Comparison of ENCODE assay signal across 10 cellular contexts in genomic region chr6:25359191-25359861, GRCh38.
DNase-seq lines count a peak whose midpoint lies in the region; ATAC-seq, FAIRE-seq and TF ChIP-seq lines count a peak whose summit lies in the region.
"Had no signal": no experiment of that assay in that cellular context is flagged by ENCODE, and none has a peak within 500 bp of the region (broad histone marks: within the 10 kb centered on the region; RNA-seq: fewer than 3 reads in every experiment).

No MANE protein-coding gene starts in this region.

- DNase-seq in A673 (ENCODE audit: low spot score) (peak; percentile 34), H1 (ENCODE audit: low read depth in 1 of 2, low spot score in 2 of 2) (no peak), mucosa of gallbladder (ENCODE audit: low spot score) (peak; percentile 45)
- no peak for DNase-seq in activated naive CD8-positive, alpha-beta T cell treated with anti-CD3 and anti-CD28 coated beads for 36 hours
- DNase-seq in activated T-helper 1 cell treated with anti-CD3 and anti-CD28 coated beads, Interleukin-12 subunit alpha, Interleukin-12 subunit beta, Interleukin-2, Interleukin-4 antibody, amounts not matched to agents 30 ng/mL and 10 ng/mL and 1 ng/mL, durations not matched to agents 14 hours and 24 hours and 36 hours (ENCODE audit: low spot score) = no peak
- DNase-seq: DND-41, occipital lobe had no signal

- H3K4me1 ChIP-seq in A673 (ENCODE audit: insufficient read depth, low read length, poor library complexity, severe bottlenecking) (peaks cover 10% of the 10 kb centered on the region), H1 (replicated peaks in 1 of 4; ENCODE audit: control insufficient read depth in 3 of 4, insufficient read depth in 4 of 4, low read length in 3 of 4) (peaks cover 3 to 12% (median 9%) of the 10 kb centered on the region in 4 experiments; a peak in 4 of 7 replicates)

- no peak overlapping the region for H3K27ac Mint-ChIP-seq in activated naive CD8-positive, alpha-beta T cell treated with anti-CD3 and anti-CD28 coated beads for 36 hours
- no peak overlapping the region for H3K27ac Mint-ChIP-seq in activated T-helper 1 cell treated with anti-CD3 and anti-CD28 coated beads, Interleukin-12 subunit alpha, Interleukin-12 subunit beta, Interleukin-2, Interleukin-4 antibody, amounts not matched to agents 30 ng/mL and 10 ng/mL and 1 ng/mL, durations not matched to agents 14 hours and 24 hours and 36 hours

- no peaks in the 10 kb centered on the region for H3K9me3 Mint-ChIP-seq in activated naive CD8-positive, alpha-beta T cell treated with anti-CD3 and anti-CD28 coated beads for 36 hours
- H3K9me3 Mint-ChIP-seq in activated T-helper 1 cell treated with anti-CD3 and anti-CD28 coated beads, Interleukin-12 subunit alpha, Interleukin-12 subunit beta, Interleukin-2, Interleukin-4 antibody, amounts not matched to agents 30 ng/mL and 10 ng/mL and 1 ng/mL, durations not matched to agents 14 hours and 24 hours and 36 hours = no peaks in the 10 kb centered on the region

- H3K4me1 Mint-ChIP-seq in activated naive CD8-positive, alpha-beta T cell treated with anti-CD3 and anti-CD28 coated beads for 36 hours = peaks cover 24% of the 10 kb centered on the region
- H3K4me1 Mint-ChIP-seq in activated T-helper 1 cell treated with anti-CD3 and anti-CD28 coated beads, Interleukin-12 subunit alpha, Interleukin-12 subunit beta, Interleukin-2, Interleukin-4 antibody, amounts not matched to agents 30 ng/mL and 10 ng/mL and 1 ng/mL, durations not matched to agents 14 hours and 24 hours and 36 hours (ENCODE audit: low read depth) = no peaks in the 10 kb centered on the region

- H2AK5ac ChIP-seq in H1 (ENCODE audit: low read depth, low read length) = no peak overlapping the region

- no peaks in the 10 kb centered on the region for H3K27me3 Mint-ChIP-seq in activated naive CD8-positive, alpha-beta T cell treated with anti-CD3 and anti-CD28 coated beads for 36 hours
- peaks cover 2% of the 10 kb centered on the region for H3K27me3 Mint-ChIP-seq in activated T-helper 1 cell treated with anti-CD3 and anti-CD28 coated beads, Interleukin-12 subunit alpha, Interleukin-12 subunit beta, Interleukin-2, Interleukin-4 antibody, amounts not matched to agents 30 ng/mL and 10 ng/mL and 1 ng/mL, durations not matched to agents 14 hours and 24 hours and 36 hours (ENCODE audit: insufficient read depth)

- no peaks in the 10 kb centered on the region for H3K23me2 ChIP-seq in H1 (ENCODE audit: low read depth, low read length)

- H3K4me3 ChIP-seq in A673 (ENCODE audit: low read depth, low read length, poor library complexity, severe bottlenecking) (no peak overlapping the region), H1 (ENCODE audit: extremely low read depth in 1 of 4, insufficient read depth in 2 of 4, low read depth in 3 of 4, low read length in 4 of 4) (no peak overlapping the region)

- no TSS peak for BruUV-seq in A673 (replicated peaks; lab: Mats Ljungman, UMichigan)

- 77% methylated on average over 6 of the region's 6 CpGs; no CpG with 5 or more reads in 1 of the 2 experiments for WGBS in H1 (ENCODE audit: extremely low coverage in 1 of 2, insufficient coverage in 1 of 2, insufficient read length in 1 of 2, insufficient replicate concordance in 2 of 2, low coverage in 1 of 2, low lambda C conversion rate in 2 of 2, missing lambda C conversion rate in 1 of 2), 2 experiments

- no peak overlapping the region for H3K56ac ChIP-seq in H1 (replicated peaks; ENCODE audit: insufficient read length, low read depth, low read length)

- no peak overlapping the region for H2BK12ac ChIP-seq in H1 (ENCODE audit: low read depth, low read length)

- no peak for TF ChIP-seq POLR2A in H1 (IDR thresholded peaks at IDR 0.05; ENCODE audit: control extremely low read depth in 1 of 2, low read depth in 2 of 2, low read length in 2 of 2)

- no peak overlapping the region for H4K5ac ChIP-seq in H1 (ENCODE audit: insufficient read length, low read depth, low read length)

- intact Hi-C loops in A673 (cut with micrococcal nuclease; ENCODE audit: unreplicated experiment) = no loop called here
- intact Hi-C loops in activated T-helper 1 cell treated with anti-CD3 and anti-CD28 coated beads, Interleukin-12 subunit alpha, Interleukin-12 subunit beta, Interleukin-2, Interleukin-4 antibody, amounts not matched to agents 30 ng/mL and 10 ng/mL and 1 ng/mL, durations not matched to agents 14 hours and 24 hours and 36 hours (cut with micrococcal nuclease) = loop anchor here (1.0 kb wide), 1 partner anchor 8 kb away; no protein-coding TSS in a partner anchor

- H4K91ac ChIP-seq in H1 (replicated peaks; ENCODE audit: insufficient read length, low read length) = no peak overlapping the region

- no peaks in the 10 kb centered on the region for H3K9me3 ChIP-seq in A673 (ENCODE audit: low read depth, low read length, poor library complexity, severe bottlenecking)
- no peaks in the 10 kb centered on the region for H3K9me3 ChIP-seq in H1 (ENCODE audit: insufficient read depth in 2 of 2, low read depth in 1 of 2, low read length in 1 of 2)

- H3K27ac ChIP-seq in A673 (ENCODE audit: low read depth, low read length, poor library complexity, severe bottlenecking) = no peak overlapping the region
- no peak overlapping the region for H3K27ac ChIP-seq in H1 (ENCODE audit: low read depth, low read length)

- no peak overlapping the region for H2BK120ac ChIP-seq in H1 (replicated peaks; ENCODE audit: low read depth, low read length)

- H3K18ac ChIP-seq in H1 (ENCODE audit: extremely low read depth, low read length) = peak overlapping the region; percentile 63; the same call in 1 of the 2 replicates

- ATAC-seq in HG02623 (IDR thresholded peaks at IDR 0.05; ENCODE audit: unreplicated experiment) = no peak
- ATAC-seq in HG02763 (IDR thresholded peaks at IDR 0.05; ENCODE audit: unreplicated experiment) = no peak

- H3K14ac ChIP-seq in H1 (ENCODE audit: insufficient read length) = no peak overlapping the region

- H2BK20ac ChIP-seq in H1 (ENCODE audit: low read length) = no peak overlapping the region

- peak; percentile 66 for TF ChIP-seq EP300 in Ishikawa (IDR thresholded peaks at IDR 0.05; ENCODE audit: borderline replicate concordance)
- TF ChIP-seq EP300 in H1 (IDR thresholded peaks at IDR 0.05; ENCODE audit: borderline replicate concordance in 1 of 2, low read depth in 2 of 2, low read length in 2 of 2) = no peak

- H2BK5ac ChIP-seq in H1 (ENCODE audit: low read depth, low read length) = no peak overlapping the region

- peaks cover 3 to 90% of the 10 kb centered on the region in 2 experiments; a peak in 3 of 4 replicates for H3K79me2 ChIP-seq in H1 (ENCODE audit: control insufficient read depth in 1 of 2, insufficient read depth in 2 of 2, low read length in 2 of 2)

- H3K36me3 Mint-ChIP-seq in activated naive CD8-positive, alpha-beta T cell treated with anti-CD3 and anti-CD28 coated beads for 36 hours = no peaks in the 10 kb centered on the region
- H3K36me3 Mint-ChIP-seq in activated T-helper 1 cell treated with anti-CD3 and anti-CD28 coated beads, Interleukin-12 subunit alpha, Interleukin-12 subunit beta, Interleukin-2, Interleukin-4 antibody, amounts not matched to agents 30 ng/mL and 10 ng/mL and 1 ng/mL, durations not matched to agents 14 hours and 24 hours and 36 hours (ENCODE audit: low read depth) = no peaks in the 10 kb centered on the region

- no peak overlapping the region for H2AFZ ChIP-seq in H1 (ENCODE audit: low read length)

- no peak overlapping the region for H3K4me3 Mint-ChIP-seq in activated naive CD8-positive, alpha-beta T cell treated with anti-CD3 and anti-CD28 coated beads for 36 hours
- H3K4me3 Mint-ChIP-seq in activated T-helper 1 cell treated with anti-CD3 and anti-CD28 coated beads, Interleukin-12 subunit alpha, Interleukin-12 subunit beta, Interleukin-2, Interleukin-4 antibody, amounts not matched to agents 30 ng/mL and 10 ng/mL and 1 ng/mL, durations not matched to agents 14 hours and 24 hours and 36 hours = no peak overlapping the region

- 0 out of 4 replicates have a peak overlapping the region, but pooled peaks have one; percentile 6 to 18 for H3K4me2 ChIP-seq in H1 (ENCODE audit: insufficient read depth in 1 of 2, low read depth in 2 of 2, low read length in 2 of 2)

- no peak overlapping the region for H3K23ac ChIP-seq in H1 (ENCODE audit: insufficient read length)

- no peak for FAIRE-seq in H1 (lab: Jason Lieb, UNC)

- H4K8ac ChIP-seq in H1 (ENCODE audit: extremely low read depth, insufficient read depth, low read length) = no peak overlapping the region

- TF ChIP-seq RAD21 in Ishikawa (IDR thresholded peaks at IDR 0.05; ENCODE audit: low read depth) = no peak
- no peak for TF ChIP-seq RAD21 in H1 (IDR thresholded peaks at IDR 0.05 in 1 of 2, conservative IDR thresholded peaks at IDR 0.05 in 1 of 2; ENCODE audit: low read depth in 2 of 2, low read length in 2 of 2)

- H3K9ac ChIP-seq in H1 (replicated peaks in 1 of 4; ENCODE audit: extremely low read depth in 1 of 4, low read depth in 3 of 4, low read length in 3 of 4) = no peak overlapping the region; a peak in 1 of 7 replicates

- peaks cover 6% of the 10 kb centered on the region for H3K79me1 ChIP-seq in H1 (ENCODE audit: low read depth, low read length)

- H4K20me1 ChIP-seq in H1 (replicated peaks in 1 of 2; ENCODE audit: control insufficient read depth in 1 of 2, insufficient read depth in 2 of 2, low read length in 2 of 2) = peaks cover 0 to 1% of the 10 kb centered on the region in 2 experiments

- H3K36me3 ChIP-seq in A673 (ENCODE audit: insufficient read depth, low read length, poor library complexity, severe bottlenecking) = no peaks in the 10 kb centered on the region
- H3K36me3 ChIP-seq in H1 (ENCODE audit: control insufficient read depth in 2 of 4, insufficient read depth in 4 of 4, low read length in 3 of 4) = no peaks in the 10 kb centered on the region

- H3K27me3 ChIP-seq in A673 (replicated peaks; ENCODE audit: insufficient read depth, low read depth, low read length, poor library complexity) (no peaks in the 10 kb centered on the region), H1 (replicated peaks in 1 of 4; ENCODE audit: control insufficient read depth in 3 of 4, extremely low read depth in 1 of 4, insufficient read depth in 3 of 4, low read length in 3 of 4) (no peaks in the 10 kb centered on the region)

- POLR2A ChIA-PET in A673 (lab: Charles Lee; ENCODE audit: low non-redundant PET) (no interaction called here), H1 (lab: Charles Lee; ENCODE audit: partially characterized antibody) (interaction anchor here (1.5 kb wide), 1 partner anchor 18 kb away, joined by 6 read pairs; no protein-coding TSS in a partner anchor)

- CTCF ChIA-PET in A673 (lab: Charles Lee) (no interaction called here), H1 (lab: Charles Lee; ENCODE audit: partially characterized antibody) (interaction anchor here (0.9 to 1.1 kb wide), 2 partner anchors 15 to 18 kb away, joined by 3 to 6 read pairs; no protein-coding TSS in a partner anchor)

- no peak overlapping the region for H3K4ac ChIP-seq in H1 (replicated peaks; ENCODE audit: insufficient read length, low read depth, low read length)

- no peak for TF ChIP-seq CTCF in A673 (conservative IDR thresholded peaks at IDR 0.05; ENCODE audit: low read depth, low read length)
- TF ChIP-seq CTCF in H1 (IDR thresholded peaks at IDR 0.05; ENCODE audit: control extremely low read depth in 1 of 3, insufficient read depth in 1 of 3, low read depth in 1 of 3, low read length in 3 of 3) = no peak

- H2BK15ac ChIP-seq in H1 (ENCODE audit: low read length) = no peak overlapping the region

TF ChIP-seq in H1, 55 proteins besides CTCF, POLR2A, EP300 and RAD21:
- no peak for TF ChIP-seq SIRT6 (IDR thresholded peaks at IDR 0.05; ENCODE audit: low read length)

Comparison
In these comparisons a context has a peak if more than half of its experiments do, and no peak if none do; other contexts are left out.
1. DNase-seq: peak in A673 (single experiment) and mucosa of gallbladder (single experiment); none in H1 (0 of 2), activated naive CD8-positive, alpha-beta T cell treated with anti-CD3 and anti-CD28 coated beads for 36 hours (single experiment) and activated T-helper 1 cell treated with anti-CD3 and anti-CD28 coated beads, Interleukin-12 subunit alpha, Interleukin-12 subunit beta, Interleukin-2, Interleukin-4 antibody, amounts not matched to agents 30 ng/mL and 10 ng/mL and 1 ng/mL, durations not matched to agents 14 hours and 24 hours and 36 hours (single experiment).